ENCODE assay signal across 30 cellular contexts in the genomic region with DNA sequence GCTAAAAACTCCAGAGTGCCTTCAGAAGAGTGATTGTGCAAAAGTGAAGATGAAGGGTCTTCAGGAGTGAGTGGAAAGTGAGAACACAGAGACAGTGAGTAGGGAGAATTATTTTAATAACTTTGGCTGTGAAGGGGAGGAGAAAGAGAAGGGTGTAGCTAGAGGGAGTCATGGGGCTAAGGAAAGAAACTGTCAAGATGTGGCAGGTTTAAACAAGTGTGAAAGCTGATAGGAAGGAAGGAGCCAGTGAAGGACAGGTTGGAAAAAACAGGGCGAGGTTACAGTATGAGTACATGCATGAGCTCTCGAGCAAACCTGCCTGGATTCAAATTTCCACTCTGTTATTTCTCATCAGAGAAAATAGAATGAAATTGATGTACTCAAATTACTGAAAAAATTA. TPM values are rescaled to one million over a fixed set of nuclear protein-coding genes. Genes with fewer than 3 reads are reported as not detected.
"Had no signal": no experiment of that assay in that cellular context is flagged by ENCODE, and none has a peak within 500 bp of the region (broad histone marks: within the 10 kb centered on the region; RNA-seq: fewer than 3 reads in every experiment).

No MANE protein-coding gene starts in this region.

- H3K79me2 ChIP-seq: parathyroid adenoma had no signal

- H3K36me3 Mint-ChIP-seq: activated CD4-positive, alpha-beta memory T cell treated with anti-CD3 and anti-CD28 coated beads for 36 hours; activated naive CD8-positive, alpha-beta T cell treated with anti-CD3 and anti-CD28 coated beads, Interleukin-2, amount 10 ng/mL, durations not matched to agents 7 days and 5 days had no signal

- H3K9me3 ChIP-seq: transverse colon, vagina had no signal

- H3K27ac Mint-ChIP-seq: activated B cell treated with CpG ODN at 0.5 μM for 24 hours; activated CD4-positive, alpha-beta memory T cell treated with anti-CD3 and anti-CD28 coated beads for 36 hours; activated naive CD4-positive, alpha-beta T cell treated with anti-CD3 and anti-CD28 coated beads for 36 hours; activated naive CD8-positive, alpha-beta T cell treated with anti-CD3 and anti-CD28 coated beads, Interleukin-2, amount 10 ng/mL, durations not matched to agents 7 days and 5 days; nephron had no signal

- H3K9ac ChIP-seq: parathyroid adenoma had no signal

- H3K36me3 ChIP-seq: cardiac muscle cell, esophagus muscularis mucosa, gastroesophageal sphincter, stomach, transverse colon, vagina had no signal

- DNase-seq: activated B cell treated with CpG ODN at 0.5 μM for 24 hours; activated CD4-positive, alpha-beta memory T cell treated with anti-CD3 and anti-CD28 coated beads for 36 hours; activated CD4-positive, alpha-beta T cell treated with anti-CD3 and anti-CD28 coated beads for 4 hours; activated effector memory CD4-positive, alpha-beta T cell treated with Interleukin-2 at 50 U/mL for 16 hours; activated naive CD4-positive, alpha-beta T cell treated with anti-CD3 and anti-CD28 coated beads for 36 hours; activated naive CD8-positive, alpha-beta T cell treated with anti-CD3 and anti-CD28 coated beads, Interleukin-2, amount 10 ng/mL, durations not matched to agents 7 days and 5 days; activated T-cell treated with anti-CD3 and anti-CD28 coated beads, Interleukin-2, amount 50 U/mL, for 48 hours; amniotic stem cell; effector CD4-positive, alpha-beta T cell; head of caudate nucleus; hypothalamus; left cardiac atrium; mesenchymal stem cell; right cardiac atrium; stimulated activated CD4-positive, alpha-beta T cell treated with anti-CD3 and anti-CD28 coated beads, Interleukin-4, amount 100 ng/mL, for 4 hours; stomach; transverse colon had no signal

- H3K4me3 Mint-ChIP-seq: activated B cell treated with CpG ODN at 0.5 μM for 24 hours; activated CD4-positive, alpha-beta memory T cell treated with anti-CD3 and anti-CD28 coated beads for 36 hours; activated naive CD4-positive, alpha-beta T cell treated with anti-CD3 and anti-CD28 coated beads for 36 hours; activated naive CD8-positive, alpha-beta T cell treated with anti-CD3 and anti-CD28 coated beads, Interleukin-2, amount 10 ng/mL, durations not matched to agents 7 days and 5 days; nephron had no signal

- H3K4me3 ChIP-seq: cardiac muscle cell, esophagus muscularis mucosa, gastroesophageal sphincter, stomach, transverse colon, vagina had no signal

- H3K27me3 ChIP-seq: cardiac muscle cell, stomach, transverse colon, vagina had no signal

- H2AFZ ChIP-seq: parathyroid adenoma had no signal

- H3K27me3 Mint-ChIP-seq: activated B cell treated with CpG ODN at 0.5 μM for 24 hours had no signal

- H3K9me3 Mint-ChIP-seq: activated B cell treated with CpG ODN at 0.5 μM for 24 hours; activated naive CD8-positive, alpha-beta T cell treated with anti-CD3 and anti-CD28 coated beads, Interleukin-2, amount 10 ng/mL, durations not matched to agents 7 days and 5 days had no signal

- H3K4me1 ChIP-seq: esophagus muscularis mucosa, gastroesophageal sphincter, parathyroid adenoma, transverse colon, vagina had no signal

- H3K4me1 Mint-ChIP-seq: activated B cell treated with CpG ODN at 0.5 μM for 24 hours, nephron had no signal

- H3K27ac ChIP-seq: cardiac muscle cell, esophagus muscularis mucosa, gastroesophageal sphincter, parathyroid adenoma, stomach, transverse colon, vagina had no signal

- FAIRE-seq: endometrium had no signal

RNA-seq across cellular contexts. Expression of a gene that starts 17.8 kb away (rescaled TPM):
- total RNA-seq: activated B cell treated with CpG ODN at 0.5 μM for 24 hours; activated CD4-positive, alpha-beta memory T cell treated with anti-CD3 and anti-CD28 coated beads for 36 hours; activated naive CD4-positive, alpha-beta T cell treated with anti-CD3 and anti-CD28 coated beads for 36 hours; activated naive CD8-positive, alpha-beta T cell treated with anti-CD3 and anti-CD28 coated beads, Interleukin-2, amount 10 ng/mL, durations not matched to agents 7 days and 5 days; cardiac muscle cell; chondrocyte; esophagus muscularis mucosa; gastroesophageal sphincter; left cardiac atrium; mononuclear cell; myocyte; pulmonary artery endothelial cell; right cardiac atrium; stomach; T-helper 1 cell treated with Interleukin-12 subunit alpha and Interleukin-12 subunit beta and Interleukin-4 antibody, amounts not matched to agents 30 ng/mL and 1 ng/mL, for 36 hours; temporal lobe; transverse colon; vagina had no signal
- polyA plus RNA-seq: cardiac muscle cell, right cardiac atrium, stomach had no signal

RNA-seq across cellular contexts. Expression of a gene that starts 26.5 kb away (rescaled TPM):
- total RNA-seq: activated B cell treated with CpG ODN at 0.5 μM for 24 hours; activated CD4-positive, alpha-beta memory T cell treated with anti-CD3 and anti-CD28 coated beads for 36 hours; activated naive CD4-positive, alpha-beta T cell treated with anti-CD3 and anti-CD28 coated beads for 36 hours; activated naive CD8-positive, alpha-beta T cell treated with anti-CD3 and anti-CD28 coated beads, Interleukin-2, amount 10 ng/mL, durations not matched to agents 7 days and 5 days; cardiac muscle cell; chondrocyte; esophagus muscularis mucosa; left cardiac atrium; mononuclear cell; myocyte; pulmonary artery endothelial cell; right cardiac atrium; stomach; T-helper 1 cell treated with Interleukin-12 subunit alpha and Interleukin-12 subunit beta and Interleukin-4 antibody, amounts not matched to agents 30 ng/mL and 1 ng/mL, for 36 hours; temporal lobe; transverse colon had no signal
- polyA plus RNA-seq: cardiac muscle cell, right cardiac atrium had no signal

RNA-seq across cellular contexts. Expression of a gene that starts 32.9 kb away (rescaled TPM):
- total RNA-seq: activated B cell treated with CpG ODN at 0.5 μM for 24 hours; activated CD4-positive, alpha-beta memory T cell treated with anti-CD3 and anti-CD28 coated beads for 36 hours; activated naive CD4-positive, alpha-beta T cell treated with anti-CD3 and anti-CD28 coated beads for 36 hours; activated naive CD8-positive, alpha-beta T cell treated with anti-CD3 and anti-CD28 coated beads, Interleukin-2, amount 10 ng/mL, durations not matched to agents 7 days and 5 days; cardiac muscle cell; chondrocyte; esophagus muscularis mucosa; gastroesophageal sphincter; left cardiac atrium; mononuclear cell; myocyte; pulmonary artery endothelial cell; right cardiac atrium; stomach; T-helper 1 cell treated with Interleukin-12 subunit alpha and Interleukin-12 subunit beta and Interleukin-4 antibody, amounts not matched to agents 30 ng/mL and 1 ng/mL, for 36 hours; temporal lobe; transverse colon; vagina had no signal
- polyA plus RNA-seq: cardiac muscle cell, right cardiac atrium, stomach had no signal

RNA-seq across cellular contexts. Expression of a gene that starts 41.9 kb away (rescaled TPM):
- total RNA-seq: activated B cell treated with CpG ODN at 0.5 μM for 24 hours, cardiac muscle cell, chondrocyte, myocyte, pulmonary artery endothelial cell, temporal lobe had no signal
- polyA plus RNA-seq: cardiac muscle cell had no signal
